Comparison of ENCODE assay signal across 17 cellular contexts in genomic region chr3:126979076-126979628, GRCh38. TPM values are rescaled to one million over a fixed set of nuclear protein-coding genes. Genes with fewer than 3 reads are reported as not detected.
DNase-seq lines count a peak whose midpoint lies in the region; ATAC-seq, FAIRE-seq and TF ChIP-seq lines count a peak whose summit lies in the region.
"Had no signal": no experiment of that assay in that cellular context is flagged by ENCODE, and none has a peak within 500 bp of the region (broad histone marks: within the 10 kb centered on the region; RNA-seq: fewer than 3 reads in every experiment).

No MANE protein-coding gene starts in this region.

- H3K36me3 ChIP-seq in HepG2 (replicated peaks in 1 of 2; ENCODE audit: control insufficient read depth in 1 of 2, insufficient read depth in 2 of 2, low read length in 2 of 2) (no peaks in the 10 kb centered on the region), right lobe of liver (no peaks in the 10 kb centered on the region), Panc1 (ENCODE audit: control insufficient read depth, insufficient read depth, low read length) (no peaks in the 10 kb centered on the region), endothelial cell of umbilical vein (ENCODE audit: control insufficient read depth in 2 of 2, extremely low read depth in 1 of 2, insufficient read depth in 2 of 2, low read length in 2 of 2) (no peaks in the 10 kb centered on the region)

- peaks cover 7% of the 10 kb centered on the region for H3K9me3 ChIP-seq in HepG2 (ENCODE audit: low read length)
- H3K9me3 ChIP-seq in right lobe of liver, result no peaks in the 10 kb centered on the region
- H3K9me3 ChIP-seq in Panc1 (ENCODE audit: control insufficient read depth, insufficient read depth, low read depth, low read length), result peaks cover 6% of the 10 kb centered on the region; the same call in 1 of the 2 replicates
- H3K9me3 ChIP-seq in endothelial cell of umbilical vein (replicated peaks; ENCODE audit: control insufficient read depth, insufficient read depth, low read length), result no peaks in the 10 kb centered on the region

- TF ChIP-seq POLR2A in HepG2 (IDR thresholded peaks at IDR 0.05; ENCODE audit: insufficient read depth in 1 of 2, low read depth in 2 of 2, low read length in 2 of 2) (no peak), right lobe of liver (IDR thresholded peaks at IDR 0.05) (no peak), endothelial cell of umbilical vein (IDR thresholded peaks at IDR 0.05; ENCODE audit: low read depth, low read length) (no peak)

- peaks cover 28% of the 10 kb centered on the region for H3K27me3 Mint-ChIP-seq in type B pancreatic cell

- intact Hi-C loops in HepG2 (cut with micrococcal nuclease; ENCODE audit: unreplicated experiment) (no loop called here), right lobe of liver (cut with DNase I) (no loop called here), Panc1 (cut with micrococcal nuclease; ENCODE audit: unreplicated experiment) (no loop called here), endothelial cell of umbilical vein (cut with micrococcal nuclease) (no loop called here)

- H3K4me1 Mint-ChIP-seq in type B pancreatic cell (ENCODE audit: unreplicated experiment), result no peaks in the 10 kb centered on the region

- H3K27ac Mint-ChIP-seq in type B pancreatic cell, result no peak overlapping the region

- CTCF ChIA-PET in HepG2 (lab: Yijun Ruan, JAX; ENCODE audit: low intra/inter-chr PET ratio, low total read pairs) (no interaction called here), Panc1 (lab: Charles Lee) (no interaction called here), endothelial cell of umbilical vein (lab: Charles Lee) (interaction anchor here (0.7 to 1.4 kb wide), 3 partner anchors 9 to 228 kb away, joined by 4 to 6 read pairs (median 5); no protein-coding TSS in a partner anchor)

- H3K79me2 ChIP-seq in HepG2 (ENCODE audit: insufficient read depth, low read length) (peaks cover 2% of the 10 kb centered on the region), endothelial cell of umbilical vein (ENCODE audit: control insufficient read depth, insufficient read depth, low read length) (no peaks in the 10 kb centered on the region)

- no peak overlapping the region for H3K4me3 Mint-ChIP-seq in type B pancreatic cell

- no peak for TF ChIP-seq CTCF in HepG2 (CRISPR knock-in tag; IDR thresholded peaks at IDR 0.05)
- TF ChIP-seq CTCF in right lobe of liver (IDR thresholded peaks at IDR 0.05), result no peak
- TF ChIP-seq CTCF in Panc1 (IDR thresholded peaks at IDR 0.05), result no peak
- no peak for TF ChIP-seq CTCF in endothelial cell of umbilical vein (IDR thresholded peaks at IDR 0.05; ENCODE audit: extremely low read depth in 1 of 2, insufficient read depth in 1 of 2, low read depth in 1 of 2, low read length in 2 of 2)
- TF ChIP-seq CTCF in type B pancreatic cell (conservative IDR thresholded peaks at IDR 0.05), result no peak

- H3K36me3 Mint-ChIP-seq in type B pancreatic cell, result no peaks in the 10 kb centered on the region
- H3K36me3 Mint-ChIP-seq: CD14-positive monocyte had no signal

- ATAC-seq in HepG2 (peak; percentile 22; the same call in 2 of the 3 replicates), right lobe of liver (no peak), Panc1 (no peak)
- ATAC-seq: A549 had no signal

- H3K9ac ChIP-seq in HepG2 (ENCODE audit: insufficient read depth, low read depth, low read length), result peak overlapping the region; percentile 2; the same call in 1 of the 2 replicates
- no peak overlapping the region for H3K9ac ChIP-seq in endothelial cell of umbilical vein (replicated peaks; ENCODE audit: extremely low read depth, insufficient read depth, low read length)

- TF ChIP-seq EP300 in HepG2 (IDR thresholded peaks at IDR 0.05; ENCODE audit: low read depth in 2 of 2, low read length in 2 of 2) (no peak), HepG2 (CRISPR knock-in tag; IDR thresholded peaks at IDR 0.05; ENCODE audit: borderline replicate concordance) (no peak)

- 0 out of 2 replicates have a peak, but pooled peaks cover under 1% of the 10 kb centered on the region for H4K20me1 ChIP-seq in HepG2 (ENCODE audit: insufficient read depth, low read length)
- H4K20me1 ChIP-seq in endothelial cell of umbilical vein (replicated peaks; ENCODE audit: control insufficient read depth, extremely low read depth, insufficient read depth, low read length), result no peaks in the 10 kb centered on the region

- H3K27me3 ChIP-seq in HepG2 (ENCODE audit: control insufficient read depth in 1 of 2, insufficient read depth in 2 of 2, low read length in 2 of 2) (peaks cover 2 to 16% of the 10 kb centered on the region in 2 experiments; a peak in 3 of 5 replicates), right lobe of liver (no peaks in the 10 kb centered on the region), Panc1 (ENCODE audit: control insufficient read depth, insufficient read depth, low read length) (no peaks in the 10 kb centered on the region), endothelial cell of umbilical vein (ENCODE audit: control insufficient read depth in 2 of 2, insufficient read depth in 2 of 2, low read length in 2 of 2) (peaks cover 6 to 31% of the 10 kb centered on the region in 2 experiments)
- H3K27me3 ChIP-seq: SJSA1 had no signal

- peaks cover 29% of the 10 kb centered on the region for H3K4me1 ChIP-seq in HepG2 (ENCODE audit: insufficient read depth, low read length)
- H3K4me1 ChIP-seq in right lobe of liver, result no peaks in the 10 kb centered on the region
- H3K4me1 ChIP-seq in Panc1 (ENCODE audit: control insufficient read depth, insufficient read depth, low read length), result peaks cover 14% of the 10 kb centered on the region
- H3K4me1 ChIP-seq in endothelial cell of umbilical vein (ENCODE audit: control insufficient read depth, extremely low read depth, insufficient read depth, low read length), result peaks cover 12% of the 10 kb centered on the region

- H3K9me1 ChIP-seq in endothelial cell of umbilical vein (replicated peaks; ENCODE audit: control insufficient read depth, extremely low read depth, insufficient read depth, low read length), result no peaks in the 10 kb centered on the region

- H3K4me2 ChIP-seq in HepG2 (ENCODE audit: low read depth, low read length) (peak overlapping the region; percentile 57), endothelial cell of umbilical vein (ENCODE audit: insufficient read depth, low read length) (no peak overlapping the region)
- H3K4me2 ChIP-seq: A549 had no signal

- H3K4me3 ChIP-seq in HepG2 (replicated peaks in 1 of 3; ENCODE audit: insufficient read depth in 1 of 3, low read depth in 2 of 3, low read length in 3 of 3) (peak overlapping the region in 1 of 3 experiments; percentile 15; a peak in 1 of 6 replicates), right lobe of liver (no peak overlapping the region), Panc1 (ENCODE audit: low read depth in 2 of 2, low read length in 2 of 2) (no peak overlapping the region), endothelial cell of umbilical vein (replicated peaks in 1 of 3; ENCODE audit: insufficient read depth in 1 of 3, low read depth in 1 of 3, low read length in 3 of 3) (no peak overlapping the region)
- H3K4me3 ChIP-seq: A549, SJSA1 had no signal

- BruUV-seq in HepG2 (replicated peaks; lab: Mats Ljungman, UMichigan) (no TSS peak), Panc1 (replicated peaks; lab: Mats Ljungman, UMichigan) (no TSS peak), endothelial cell of umbilical vein (replicated peaks; lab: Mats Ljungman, UMichigan) (no TSS peak)

- no peak for TF ChIP-seq RAD21 in HepG2 (CRISPR knock-in tag; IDR thresholded peaks at IDR 0.05)

- FAIRE-seq in HepG2 (lab: Jason Lieb, UNC) (no peak), endothelial cell of umbilical vein (lab: Jason Lieb, UNC) (no peak)
- FAIRE-seq: A549 had no signal

- no peak overlapping the region for H3K27ac ChIP-seq in HepG2 (ENCODE audit: extremely low read length, insufficient read depth, low read length)
- H3K27ac ChIP-seq in right lobe of liver, result no peak overlapping the region
- peak overlapping the region; percentile 27; the same call in 1 of the 2 replicates for H3K27ac ChIP-seq in Panc1 (ENCODE audit: low read length)
- H3K27ac ChIP-seq in endothelial cell of umbilical vein (ENCODE audit: insufficient read depth, low read depth, low read length), result no peak overlapping the region
- H3K27ac ChIP-seq: SJSA1 had no signal

- in situ Hi-C loops in HepG2 (cut with HindIII; ENCODE audit: extremely low pct_ligation_motif_present, low pct_unique_long_range_greater_than_20kb) (loop anchor here (10.0 kb wide), 1 partner anchor 304 kb away; no protein-coding TSS in a partner anchor), Panc1 (cut with HindIII; ENCODE audit: low pct_unique_long_range_greater_than_20kb, low sequenced_read_pairs) (no loop called here)

- dilution Hi-C loops in endothelial cell of umbilical vein (cut with MboI; ENCODE audit: extremely low pct_ligation_motif_present, low sequenced_read_pairs), result no loop called here

- POLR2A ChIA-PET in HepG2 (lab: Yijun Ruan, JAX), result no interaction called here
- POLR2A ChIA-PET in Panc1 (lab: Charles Lee), result no interaction called here
- POLR2A ChIA-PET in endothelial cell of umbilical vein (lab: Charles Lee), result no interaction called here

- 17% methylated on average over 1 of the region's 5 CpGs for WGBS in HepG2 (ENCODE audit: low lambda C conversion rate)
- 12% methylated on average over 2 of the region's 5 CpGs for WGBS in right lobe of liver (ENCODE audit: insufficient coverage, low coverage, low lambda C conversion rate, missing lambda C conversion rate)

- DNase-seq in HepG2 (ENCODE audit: low spot score), result peak; percentile 26
- DNase-seq in right lobe of liver, result no peak
- DNase-seq in Panc1 (ENCODE audit: low read depth, low spot score), result no peak
- no peak for DNase-seq in endothelial cell of umbilical vein (ENCODE audit: low read depth, low spot score)
- no peak for DNase-seq in T-helper 2 cell
- DNase-seq in type B pancreatic cell (ENCODE audit: extremely low spot score, unreplicated experiment), result no peak
- no peak for DNase-seq in HUDEP-2 (lab: John Stamatoyannopoulos, UW; ENCODE audit: unreplicated experiment in 76 of 76)
- no peak for DNase-seq in activated CD4-positive, alpha-beta T cell treated with anti-CD3 and anti-CD28 coated beads for 4 hours
- DNase-seq: Caco-2, DMS79, GF-D8, GOT3, NCI-H1048, NCI-H1694 had no signal

- no peak overlapping the region for H2AFZ ChIP-seq in HepG2 (ENCODE audit: low read length)
- H2AFZ ChIP-seq in endothelial cell of umbilical vein (ENCODE audit: low read depth, low read length), result no peak overlapping the region

- peaks cover 13% of the 10 kb centered on the region for H3K9me3 Mint-ChIP-seq in type B pancreatic cell

RNA-seq across cellular contexts. Expression of gene PLXNA1, which starts 3.8 kb away (rescaled TPM):
- total RNA-seq in HepG2 (2016; rRNA removed; fragmentation: Illumina TruSeq; extraction: Trizol) (8.5 and 16.6 TPM in 2 replicates), right lobe of liver (1 to 10 TPM; 2.0 to 8.7 (median 5.6) TPM), Panc1 (2021; ENCODE audit: unreplicated experiment) (80.6 TPM), endothelial cell of umbilical vein (18.4 and 18.5 TPM in 2 replicates), type B pancreatic cell (ENCODE audit: low replicate concordance) (55.9 and 59.2 TPM in 2 replicates)
- total RNA-seq in HepG2 (2016; cell fraction: cytosol; rRNA removed; fragmentation: Illumina TruSeq; extraction: Trizol; ENCODE audit: low read depth), result 1.1 TPM in 2 replicates
- total RNA-seq in HepG2 (2016; cell fraction: insoluble cytoplasmic fraction; rRNA removed; fragmentation: Illumina TruSeq; extraction: Trizol), result 7.0 and 17.7 TPM in 2 replicates
- total RNA-seq in HepG2 (2016; cell fraction: membrane; rRNA removed; fragmentation: Illumina TruSeq; extraction: Trizol), result 4.5 and 5.2 TPM in 2 replicates
- total RNA-seq in HepG2 (2016; cell fraction: nucleus; rRNA removed; fragmentation: Illumina TruSeq; extraction: Trizol), result 21.4 and 25.4 TPM in 2 replicates
- polyA plus RNA-seq in HepG2 (2011; rRNA removed) (18.2 and 29.9 TPM in 2 replicates), endothelial cell of umbilical vein (14.1 and 18.2 TPM in 2 replicates)
- polyA plus RNA-seq in HepG2 (2011; cell fraction: cytosol; rRNA removed), result 11.5 and 17.1 TPM in 2 replicates
- polyA plus RNA-seq in HepG2 (2011; cell fraction: nucleus; rRNA removed), result 87.4 and 104 TPM in 2 replicates
- 12.1 and 17.5 TPM in 2 replicates for polyA plus RNA-seq in HepG2 (2012)
- 0.60 and 0.61 TPM in 2 replicates for polyA plus RNA-seq in HepG2 (2016; cell fraction: cytosol; fragmentation: Illumina TruSeq; extraction: Trizol; ENCODE audit: low read depth)
- polyA plus RNA-seq in HepG2 (2016; cell fraction: insoluble cytoplasmic fraction; fragmentation: Illumina TruSeq; extraction: Trizol; ENCODE audit: low read depth), result 4.2 and 7.1 TPM in 2 replicates
- 1.3 and 3.0 TPM in 2 replicates for polyA plus RNA-seq in HepG2 (2016; cell fraction: membrane; fragmentation: Illumina TruSeq; extraction: Trizol; ENCODE audit: low read depth)
- 40.0 and 50.7 TPM in 2 replicates for polyA plus RNA-seq in HepG2 (2016; cell fraction: nucleus; fragmentation: Illumina TruSeq; extraction: Trizol; ENCODE audit: insufficient read depth, low read depth)
- polyA minus RNA-seq in HepG2 (2011; rRNA and poly(A)+ RNA removed; ENCODE audit: low replicate concordance), result 45.3 and 67.9 TPM in 2 replicates
- 16.4 and 17.6 TPM in 2 replicates for polyA minus RNA-seq in HepG2 (2011; cell fraction: cytosol; rRNA and poly(A)+ RNA removed)
- 24.8 and 26.2 TPM in 2 replicates for polyA minus RNA-seq in HepG2 (2011; cell fraction: nucleus; rRNA and poly(A)+ RNA removed)
- polyA plus RNA-seq in Panc1 (2012; ENCODE audit: insufficient read length), result 128 TPM
- polyA plus RNA-seq in endothelial cell of umbilical vein (2011; cell fraction: cytosol; rRNA removed), result 8.2 and 10.1 TPM in 2 replicates
- polyA plus RNA-seq in endothelial cell of umbilical vein (2011; cell fraction: nucleus; rRNA removed), result 26.0 and 27.8 TPM in 2 replicates
- 13.4 and 14.5 TPM in 2 replicates for polyA plus RNA-seq in endothelial cell of umbilical vein (2012)
- polyA minus RNA-seq in endothelial cell of umbilical vein, result 16.8 and 22.7 TPM in 2 replicates
- polyA minus RNA-seq in endothelial cell of umbilical vein (2011; cell fraction: cytosol; rRNA and poly(A)+ RNA removed), result 10.3 TPM
- 11.2 and 16.4 TPM in 2 replicates for polyA minus RNA-seq in endothelial cell of umbilical vein (2011; cell fraction: nucleus; rRNA and poly(A)+ RNA removed)
- polyA plus RNA-seq: CD14-positive monocyte had no signal
